2 cellular contexts compared by ENCODE assay signal in the genomic region with DNA sequence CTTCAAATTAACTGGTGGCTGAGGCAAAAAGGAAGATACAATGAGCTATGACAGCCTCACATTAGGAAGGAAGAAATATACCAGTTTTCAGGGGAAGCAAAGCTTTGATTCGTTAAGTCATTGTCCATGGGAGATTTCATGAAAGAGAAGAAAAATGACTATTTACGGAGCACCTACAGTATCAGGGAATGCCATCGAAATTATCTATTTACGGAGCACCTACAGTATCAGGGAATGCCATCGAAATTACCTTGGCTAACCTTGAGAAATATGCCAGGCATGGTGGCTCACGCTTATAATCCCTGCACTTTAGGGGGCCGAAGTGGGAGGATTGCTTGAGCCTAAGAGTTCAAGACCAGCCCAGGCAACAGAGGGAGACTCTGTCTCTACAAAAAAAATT.
TF ChIP-seq lines count a peak whose summit lies in the region.

No MANE protein-coding gene starts in this region.

TF ChIP-seq in K562, 482 proteins besides CTCF, POLR2A, EP300 and RAD21:
- TF ChIP-seq POLR3G (IDR thresholded peaks at IDR 0.05; ENCODE audit: extremely low read depth, insufficient read length, insufficient replicate concordance) (no peak), CREM (IDR thresholded peaks at IDR 0.05; ENCODE audit: low read depth) (no peak), CBX2 (IDR thresholded peaks at IDR 0.05; ENCODE audit: insufficient read depth, low read length, poor library complexity, severe bottlenecking) (peak; percentile 57), ZNF354B (CRISPR knock-in tag; IDR thresholded peaks at IDR 0.05) (no peak)

TF ChIP-seq in H1, 55 proteins besides CTCF, POLR2A, EP300 and RAD21:
- no peak for TF ChIP-seq GABPA (IDR thresholded peaks at IDR 0.05; ENCODE audit: borderline replicate concordance, insufficient read depth, low read length)
- TF ChIP-seq SRF (IDR thresholded peaks at IDR 0.05; ENCODE audit: low read depth, low read length), result no peak
- no peak for TF ChIP-seq CTBP2 (IDR thresholded peaks at IDR 0.05; ENCODE audit: borderline replicate concordance, insufficient read depth, insufficient read length, low read length)
- TF ChIP-seq RNF2 (IDR thresholded peaks at IDR 0.05; ENCODE audit: borderline replicate concordance, low read depth, low read length, missing control alignments, poor library complexity, severe bottlenecking), result no peak
- no peak for TF ChIP-seq BCL11A (IDR thresholded peaks at IDR 0.05; ENCODE audit: low read depth in 2 of 2, low read length in 2 of 2)
- no peak for TF ChIP-seq POU5F1 (IDR thresholded peaks at IDR 0.05; ENCODE audit: low read depth, low read length)
- TF ChIP-seq KDM1A (IDR thresholded peaks at IDR 0.05; ENCODE audit: borderline replicate concordance, low read length), result no peak
- no peak for TF ChIP-seq CHD2 (IDR thresholded peaks at IDR 0.05; ENCODE audit: low read length)
- no peak for TF ChIP-seq GTF2F1 (IDR thresholded peaks at IDR 0.05; ENCODE audit: borderline replicate concordance, low read depth, low read length)
- no peak for TF ChIP-seq RBBP5 (IDR thresholded peaks at IDR 0.05; ENCODE audit: borderline replicate concordance, low read depth, low read length)
- no peak for TF ChIP-seq E2F6 (IDR thresholded peaks at IDR 0.05)
- no peak for TF ChIP-seq CREB1 (IDR thresholded peaks at IDR 0.05)
- no peak for TF ChIP-seq ZNF274 (IDR thresholded peaks at IDR 0.05; ENCODE audit: borderline replicate concordance, extremely low read depth, low read length)
- TF ChIP-seq SIX5 (IDR thresholded peaks at IDR 0.05; ENCODE audit: low read depth, low read length), result no peak
- no peak for TF ChIP-seq KDM4A (IDR thresholded peaks at IDR 0.05; ENCODE audit: low read depth, low read length, severe bottlenecking)
- no peak for TF ChIP-seq EGR1 (IDR thresholded peaks at IDR 0.05; ENCODE audit: borderline replicate concordance, low read depth, low read length)
- TF ChIP-seq, protein P1, sequence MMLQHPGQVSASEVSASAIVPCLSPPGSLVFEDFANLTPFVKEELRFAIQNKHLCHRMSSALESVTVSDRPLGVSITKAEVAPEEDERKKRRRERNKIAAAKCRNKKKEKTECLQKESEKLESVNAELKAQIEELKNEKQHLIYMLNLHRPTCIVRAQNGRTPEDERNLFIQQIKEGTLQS (IDR thresholded peaks at IDR 0.05; ENCODE audit: insufficient read depth, low read depth, low read length), result no peak
- no peak for TF ChIP-seq KDM5A (IDR thresholded peaks at IDR 0.05; ENCODE audit: low read length)
- no peak for TF ChIP-seq TAF1 (IDR thresholded peaks at IDR 0.05; ENCODE audit: low read depth, low read length)
